ENCODE assay signal across 14 cellular contexts in the genomic region with DNA sequence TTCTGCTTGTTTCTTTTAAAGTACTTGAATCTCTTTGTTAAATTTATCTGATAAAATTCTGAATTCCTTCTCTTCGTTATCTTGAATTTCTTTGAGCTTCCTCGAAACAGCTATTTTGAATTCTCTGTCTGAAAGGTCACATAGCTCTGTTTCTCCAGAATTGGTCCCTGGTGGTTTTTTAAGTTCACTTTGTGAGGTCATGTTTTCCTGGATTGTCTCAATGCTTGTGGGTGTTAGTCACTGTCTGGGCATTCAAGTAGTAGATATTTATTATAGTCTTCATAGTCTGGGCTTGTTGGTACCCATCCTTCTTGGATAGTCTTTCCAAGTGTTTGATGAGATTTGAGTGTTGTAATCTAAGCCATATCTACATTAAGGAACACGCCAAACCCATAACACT.
DNase-seq lines count a peak whose midpoint lies in the region; ATAC-seq, FAIRE-seq and TF ChIP-seq lines count a peak whose summit lies in the region.
"Had no signal": no experiment of that assay in that cellular context is flagged by ENCODE, and none has a peak within 500 bp of the region (broad histone marks: within the 10 kb centered on the region; RNA-seq: fewer than 3 reads in every experiment).

No MANE protein-coding gene starts in this region.

- no peak overlapping the region for H3K27ac Mint-ChIP-seq in HFFc6
- H3K27ac Mint-ChIP-seq: activated CD8-positive, alpha-beta T cell treated with anti-CD3 and anti-CD28 coated beads, Interleukin-2, amount 10 ng/mL, durations not matched to agents 7 days and 5 days; activated naive CD4-positive, alpha-beta T cell treated with anti-CD3 and anti-CD28 coated beads for 36 hours; T-helper 2 cell treated with Interferon-gamma antibody and Interleukin-4, amounts not matched to agents 5 μg/mL and 100 μg/mL, for 36 hours had no signal

- no peak overlapping the region for H3K4me3 Mint-ChIP-seq in HFFc6
- H3K4me3 Mint-ChIP-seq: activated CD8-positive, alpha-beta T cell treated with anti-CD3 and anti-CD28 coated beads, Interleukin-2, amount 10 ng/mL, durations not matched to agents 7 days and 5 days; activated naive CD4-positive, alpha-beta T cell treated with anti-CD3 and anti-CD28 coated beads for 36 hours; T-helper 2 cell treated with Interferon-gamma antibody and Interleukin-4, amounts not matched to agents 5 μg/mL and 100 μg/mL, for 36 hours had no signal

- H3K9me3 Mint-ChIP-seq in HFFc6, result peaks cover 27% of the 10 kb centered on the region

- no peak overlapping the region for H3K4me3 ChIP-seq in H7 (ENCODE audit: insufficient read depth, low read depth, low read length)
- H3K4me3 ChIP-seq: GM12878, sigmoid colon had no signal

- no peak for TF ChIP-seq CTCF in HFFc6 (IDR thresholded peaks at IDR 0.05)

- no peak for FAIRE-seq in urothelium cell line (lab: Jason Lieb, UNC)
- FAIRE-seq: GM12878 had no signal

- H3K36me3 Mint-ChIP-seq in HFFc6 (ENCODE audit: low read depth), result peaks cover 22% of the 10 kb centered on the region

- no peaks in the 10 kb centered on the region for H3K36me3 ChIP-seq in H7 (replicated peaks; ENCODE audit: control insufficient read depth, insufficient read depth, low read length)
- H3K36me3 ChIP-seq: sigmoid colon had no signal

- no peak for ATAC-seq in HG03039 (IDR thresholded peaks at IDR 0.05; ENCODE audit: unreplicated experiment)
- ATAC-seq: activated CD8-positive, alpha-beta T cell treated with anti-CD3 and anti-CD28 coated beads, Interleukin-2, amount 10 ng/mL, durations not matched to agents 7 days and 5 days; GM12878 had no signal

- peaks cover 27% of the 10 kb centered on the region for H3K4me1 Mint-ChIP-seq in HFFc6 (ENCODE audit: low read depth)

- H3K27me3 Mint-ChIP-seq in HFFc6 (ENCODE audit: insufficient read depth), result no peaks in the 10 kb centered on the region

- no peaks in the 10 kb centered on the region for H3K27me3 ChIP-seq in H7 (ENCODE audit: control insufficient read depth, insufficient read depth, low read length)
- H3K27me3 ChIP-seq: sigmoid colon had no signal

- peak; percentile 80 for DNase-seq in HFFc6
- DNase-seq in astrocyte of the hippocampus (ENCODE audit: low read depth, low spot score), result peak; percentile 84
- DNase-seq in glomerular visceral epithelial cell (ENCODE audit: extremely low spot score), result peak; percentile 90
- DNase-seq in urothelium cell line (ENCODE audit: low spot score), result peak; percentile 43
- no peak for DNase-seq in H7
- DNase-seq in NOMO-1 treated with dmso at 0.1 percent for 144 hours (lab: John Stamatoyannopoulos, UW; ENCODE audit: unreplicated experiment), result no peak
- DNase-seq: activated CD8-positive, alpha-beta T cell treated with anti-CD3 and anti-CD28 coated beads, Interleukin-2, amount 10 ng/mL, durations not matched to agents 7 days and 5 days; activated naive CD4-positive, alpha-beta T cell treated with anti-CD3 and anti-CD28 coated beads for 36 hours; effector memory CD4-positive, alpha-beta T cell; KG1; sigmoid colon had no signal

Comparison
In these comparisons a context has a peak if more than half of its experiments do, and no peak if none do; other contexts are left out.
1. DNase-seq: peak in HFFc6 (single experiment), astrocyte of the hippocampus (single experiment), glomerular visceral epithelial cell (single experiment) and urothelium cell line (single experiment); none in H7 (single experiment) and NOMO-1 treated with dmso at 0.1 percent for 144 hours (single experiment).